In the genomic region with DNA sequence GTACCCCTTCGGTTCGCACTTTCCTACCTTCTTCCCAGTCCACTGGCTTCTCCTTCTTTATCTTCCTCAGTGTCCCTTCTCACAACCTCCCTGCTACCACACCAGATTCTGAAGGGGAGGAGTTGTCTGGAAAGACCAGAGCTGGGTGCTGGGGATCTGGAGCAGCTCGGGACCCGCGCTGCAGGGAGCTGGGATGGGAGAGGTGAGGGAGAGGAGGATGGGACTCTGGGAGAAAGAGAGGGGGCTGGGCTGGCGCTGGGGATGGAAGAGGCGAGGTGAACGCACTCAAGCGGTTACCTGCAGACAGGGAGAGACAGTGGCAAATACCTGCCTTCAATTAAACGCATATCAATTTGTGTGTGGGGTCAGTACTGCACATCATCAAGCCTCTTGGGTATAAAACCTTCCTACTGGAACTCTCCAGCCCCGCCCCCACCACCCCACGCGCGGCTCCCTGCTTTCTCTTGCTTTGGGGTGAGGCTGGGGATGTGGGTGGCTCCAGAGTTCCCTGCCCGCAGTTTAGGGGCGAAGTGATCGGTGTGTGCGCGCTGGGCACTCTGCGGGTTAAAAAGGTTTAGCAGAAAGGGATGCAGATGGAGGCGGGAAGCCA, we compare ENCODE assay signal across 8 cellular contexts. TPM values are rescaled to one million over a fixed set of nuclear protein-coding genes. Genes with fewer than 3 reads are reported as not detected.
A peak's percentile ranks its signal among the peaks of the same experiment; 100 is the strongest.
DNase-seq lines count a peak whose midpoint lies in the region; ATAC-seq, FAIRE-seq and TF ChIP-seq lines count a peak whose summit lies in the region.

No MANE protein-coding gene starts in this region.

- H3K9me3 Mint-ChIP-seq in activated CD4-positive, alpha-beta memory T cell treated with anti-CD3 and anti-CD28 coated beads, Interleukin-2, amount 10 ng/mL, durations not matched to agents 7 days and 5 days, result no peaks in the 10 kb centered on the region

- H3K27me3 ChIP-seq in skeletal muscle tissue (ENCODE audit: control insufficient read depth in 3 of 3, insufficient read depth in 3 of 3, low read length in 3 of 3), result no peaks in the 10 kb centered on the region

- peak overlapping the region; percentile 82 to 98 (median 98) for H3K9ac ChIP-seq in skeletal muscle tissue (ENCODE audit: low read depth in 1 of 3, low read length in 3 of 3)

- peaks cover 14% of the 10 kb centered on the region for H3K27me3 Mint-ChIP-seq in activated CD4-positive, alpha-beta memory T cell treated with anti-CD3 and anti-CD28 coated beads, Interleukin-2, amount 10 ng/mL, durations not matched to agents 7 days and 5 days

- intact Hi-C loops in head of caudate nucleus (cut with DNase I), result no loop called here

- H3K9me3 ChIP-seq in HEK293 (ENCODE audit: control insufficient read depth, insufficient read depth, low read depth, low read length) (no peaks in the 10 kb centered on the region), skeletal muscle tissue (ENCODE audit: control insufficient read depth in 3 of 3, low read length in 3 of 3) (no peaks in the 10 kb centered on the region)

- ATAC-seq in HG03039 (IDR thresholded peaks at IDR 0.05; ENCODE audit: unreplicated experiment) (no peak), HG03571 (IDR thresholded peaks at IDR 0.05; ENCODE audit: unreplicated experiment) (no peak)

- FAIRE-seq in GM19239 (lab: Jason Lieb, UNC), result no peak

- TF ChIP-seq CTCF in HEK293 (tag by site-specific recombination; IDR thresholded peaks at IDR 0.05), result no peak

- CTCF ChIA-PET in HEK293 (lab: Yijun Ruan, JAX), result no interaction called here
- CTCF ChIA-PET in activated CD4-positive, alpha-beta memory T cell treated with anti-CD3 and anti-CD28 coated beads, Interleukin-2, amount 10 ng/mL, durations not matched to agents 7 days and 5 days (lab: Charles Lee), result no interaction called here

- H3K4me3 ChIP-seq in HEK293 (ENCODE audit: low read depth, low read length) (peak overlapping the region; percentile 65; the same call in 1 of the 2 replicates), skeletal muscle tissue (ENCODE audit: low read length in 3 of 3) (peak overlapping the region; percentile 79 to 97 (median 88))

- peak overlapping the region; percentile 75 for H3K4me3 Mint-ChIP-seq in activated CD4-positive, alpha-beta memory T cell treated with anti-CD3 and anti-CD28 coated beads, Interleukin-2, amount 10 ng/mL, durations not matched to agents 7 days and 5 days

- H3K36me3 ChIP-seq in HEK293 (ENCODE audit: control insufficient read depth in 2 of 2, insufficient read depth in 1 of 2, low read length in 2 of 2) (no peaks in the 10 kb centered on the region), skeletal muscle tissue (ENCODE audit: control insufficient read depth in 3 of 3, insufficient read depth in 3 of 3, low read length in 3 of 3) (no peaks in the 10 kb centered on the region)

- peaks cover 5% of the 10 kb centered on the region for H3K36me3 Mint-ChIP-seq in activated CD4-positive, alpha-beta memory T cell treated with anti-CD3 and anti-CD28 coated beads, Interleukin-2, amount 10 ng/mL, durations not matched to agents 7 days and 5 days (ENCODE audit: low read depth)

- H3K4me1 Mint-ChIP-seq in activated CD4-positive, alpha-beta memory T cell treated with anti-CD3 and anti-CD28 coated beads, Interleukin-2, amount 10 ng/mL, durations not matched to agents 7 days and 5 days, result peaks cover 27% of the 10 kb centered on the region

- DNase-seq in activated CD4-positive, alpha-beta memory T cell treated with anti-CD3 and anti-CD28 coated beads, Interleukin-2, amount 10 ng/mL, durations not matched to agents 7 days and 5 days, result no peak
- DNase-seq in head of caudate nucleus (peak in 30 of 42 donors; percentile 9 to 67 (median 45)), GM19239 (ENCODE audit: insufficient read length, low spot score) (no peak), NCI-H2196 treated with DMSO at 0.1 percent for 48 hours (lab: John Stamatoyannopoulos, UW; ENCODE audit: unreplicated experiment) (no peak)

- H3K4me1 ChIP-seq in HEK293 (ENCODE audit: control insufficient read depth, insufficient read depth, low read length) (peaks cover 20% of the 10 kb centered on the region), skeletal muscle tissue (ENCODE audit: control insufficient read depth in 3 of 3, insufficient read depth in 3 of 3, low read length in 3 of 3) (peaks cover 19 to 26% (median 22%) of the 10 kb centered on the region in 3 donors)

- POLR2A ChIA-PET in HEK293 (lab: Yijun Ruan, JAX), result interaction anchor here (0.7 to 1.2 kb wide), 3 partner anchors 9 to 366 kb away, joined by 3 to 5 read pairs (median 3); a partner anchor contains a TSS
- POLR2A ChIA-PET in activated CD4-positive, alpha-beta memory T cell treated with anti-CD3 and anti-CD28 coated beads, Interleukin-2, amount 10 ng/mL, durations not matched to agents 7 days and 5 days (lab: Charles Lee), result interaction anchor here (2.1 to 2.4 kb wide), 2 partner anchors 10 to 18 kb away, joined by 6 to 14 read pairs; no protein-coding TSS in a partner anchor

- H3K27ac ChIP-seq in HEK293 (ENCODE audit: extremely low read depth, low read depth, low read length), result no peak overlapping the region; the same call in 1 of the 2 replicates
- H3K27ac ChIP-seq in skeletal muscle tissue (ENCODE audit: low read depth, low read length), result peak overlapping the region; percentile 97

- H3K27ac Mint-ChIP-seq in activated CD4-positive, alpha-beta memory T cell treated with anti-CD3 and anti-CD28 coated beads, Interleukin-2, amount 10 ng/mL, durations not matched to agents 7 days and 5 days, result no peak overlapping the region

TF ChIP-seq in HEK293, 187 proteins besides CTCF, POLR2A, EP300 and RAD21:
- 0 out of 2 replicates have a peak, but pooled peaks have one; percentile 13 for TF ChIP-seq ZNF600 (tag by site-specific recombination; IDR thresholded peaks at IDR 0.05)
- no peak for TF ChIP-seq ZIC2 (tag by site-specific recombination; IDR thresholded peaks at IDR 0.05)
- no peak for TF ChIP-seq ZNF654 (tag by site-specific recombination; IDR thresholded peaks at IDR 0.05; ENCODE audit: low read depth)
- TF ChIP-seq, protein P1, sequence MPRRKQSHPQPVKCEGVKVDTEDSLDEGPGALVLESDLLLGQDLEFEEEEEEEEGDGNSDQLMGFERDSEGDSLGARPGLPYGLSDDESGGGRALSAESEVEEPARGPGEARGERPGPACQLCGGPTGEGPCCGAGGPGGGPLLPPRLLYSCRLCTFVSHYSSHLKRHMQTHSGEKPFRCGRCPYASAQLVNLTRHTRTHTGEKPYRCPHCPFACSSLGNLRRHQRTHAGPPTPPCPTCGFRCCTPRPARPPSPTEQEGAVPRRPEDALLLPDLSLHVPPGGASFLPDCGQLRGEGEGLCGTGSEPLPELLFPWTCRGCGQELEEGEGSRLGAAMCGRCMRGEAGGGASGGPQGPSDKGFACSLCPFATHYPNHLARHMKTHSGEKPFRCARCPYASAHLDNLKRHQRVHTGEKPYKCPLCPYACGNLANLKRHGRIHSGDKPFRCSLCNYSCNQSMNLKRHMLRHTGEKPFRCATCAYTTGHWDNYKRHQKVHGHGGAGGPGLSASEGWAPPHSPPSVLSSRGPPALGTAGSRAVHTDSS (tag by site-specific recombination; IDR thresholded peaks at IDR 0.05), result no peak
- no peak for TF ChIP-seq ZNF624 (tag by site-specific recombination; IDR thresholded peaks at IDR 0.05)
- TF ChIP-seq ZNF239 (tag by site-specific recombination; IDR thresholded peaks at IDR 0.05), result no peak
- TF ChIP-seq ZNF146 (tag by site-specific recombination; IDR thresholded peaks at IDR 0.05), result no peak

RNA-seq across cellular contexts. Expression of a gene that starts 1.1 kb away (rescaled TPM):
- total RNA-seq in activated CD4-positive, alpha-beta memory T cell treated with anti-CD3 and anti-CD28 coated beads, Interleukin-2, amount 10 ng/mL, durations not matched to agents 7 days and 5 days, result 10 to 100 TPM; 45.8 to 46.2 TPM
- 95.5 TPM for total RNA-seq in skeletal muscle tissue

Comparison
In these comparisons a context has a peak if more than half of its experiments do, and no peak if none do; other contexts are left out.
1. DNase-seq: peak in head of caudate nucleus (30 of 42); none in activated CD4-positive, alpha-beta memory T cell treated with anti-CD3 and anti-CD28 coated beads, Interleukin-2, amount 10 ng/mL, durations not matched to agents 7 days and 5 days (single experiment), GM19239 (single experiment) and NCI-H2196 treated with DMSO at 0.1 percent for 48 hours (single experiment).